In the genomic region with DNA sequence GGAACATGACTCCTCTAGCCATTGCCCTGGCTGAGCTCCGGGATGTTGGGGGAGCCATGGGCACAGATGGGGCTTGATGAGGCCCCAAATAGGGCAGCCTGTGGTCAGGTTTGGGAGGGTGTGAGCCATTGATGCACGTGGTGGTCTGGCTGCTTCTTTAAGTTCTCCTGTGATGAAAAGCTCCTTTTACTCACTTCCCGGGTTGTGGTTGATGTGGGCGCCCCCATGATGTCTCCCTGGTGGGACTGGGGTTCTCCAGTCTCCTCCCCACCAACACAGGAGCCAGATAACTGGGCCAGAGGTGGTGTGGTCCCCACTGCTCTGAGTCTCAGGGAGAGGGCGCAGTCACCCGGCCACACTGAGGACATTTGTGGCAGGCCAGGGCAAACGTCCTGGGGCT, we compare ENCODE assay signal across 1 cellular context.
A peak's percentile ranks its signal among the peaks of the same experiment; 100 is the strongest.
TF ChIP-seq lines count a peak whose summit lies in the region.

No MANE protein-coding gene starts in this region.

TF ChIP-seq in GM12878, 131 proteins besides CTCF, POLR2A, EP300 and RAD21 (continued from another document):
- TF ChIP-seq, protein P1, sequence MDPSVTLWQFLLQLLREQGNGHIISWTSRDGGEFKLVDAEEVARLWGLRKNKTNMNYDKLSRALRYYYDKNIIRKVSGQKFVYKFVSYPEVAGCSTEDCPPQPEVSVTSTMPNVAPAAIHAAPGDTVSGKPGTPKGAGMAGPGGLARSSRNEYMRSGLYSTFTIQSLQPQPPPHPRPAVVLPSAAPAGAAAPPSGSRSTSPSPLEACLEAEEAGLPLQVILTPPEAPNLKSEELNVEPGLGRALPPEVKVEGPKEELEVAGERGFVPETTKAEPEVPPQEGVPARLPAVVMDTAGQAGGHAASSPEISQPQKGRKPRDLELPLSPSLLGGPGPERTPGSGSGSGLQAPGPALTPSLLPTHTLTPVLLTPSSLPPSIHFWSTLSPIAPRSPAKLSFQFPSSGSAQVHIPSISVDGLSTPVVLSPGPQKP (IDR thresholded peaks at IDR 0.05; ENCODE audit: low read depth, low read length) = no peak
- TF ChIP-seq, protein P2, sequence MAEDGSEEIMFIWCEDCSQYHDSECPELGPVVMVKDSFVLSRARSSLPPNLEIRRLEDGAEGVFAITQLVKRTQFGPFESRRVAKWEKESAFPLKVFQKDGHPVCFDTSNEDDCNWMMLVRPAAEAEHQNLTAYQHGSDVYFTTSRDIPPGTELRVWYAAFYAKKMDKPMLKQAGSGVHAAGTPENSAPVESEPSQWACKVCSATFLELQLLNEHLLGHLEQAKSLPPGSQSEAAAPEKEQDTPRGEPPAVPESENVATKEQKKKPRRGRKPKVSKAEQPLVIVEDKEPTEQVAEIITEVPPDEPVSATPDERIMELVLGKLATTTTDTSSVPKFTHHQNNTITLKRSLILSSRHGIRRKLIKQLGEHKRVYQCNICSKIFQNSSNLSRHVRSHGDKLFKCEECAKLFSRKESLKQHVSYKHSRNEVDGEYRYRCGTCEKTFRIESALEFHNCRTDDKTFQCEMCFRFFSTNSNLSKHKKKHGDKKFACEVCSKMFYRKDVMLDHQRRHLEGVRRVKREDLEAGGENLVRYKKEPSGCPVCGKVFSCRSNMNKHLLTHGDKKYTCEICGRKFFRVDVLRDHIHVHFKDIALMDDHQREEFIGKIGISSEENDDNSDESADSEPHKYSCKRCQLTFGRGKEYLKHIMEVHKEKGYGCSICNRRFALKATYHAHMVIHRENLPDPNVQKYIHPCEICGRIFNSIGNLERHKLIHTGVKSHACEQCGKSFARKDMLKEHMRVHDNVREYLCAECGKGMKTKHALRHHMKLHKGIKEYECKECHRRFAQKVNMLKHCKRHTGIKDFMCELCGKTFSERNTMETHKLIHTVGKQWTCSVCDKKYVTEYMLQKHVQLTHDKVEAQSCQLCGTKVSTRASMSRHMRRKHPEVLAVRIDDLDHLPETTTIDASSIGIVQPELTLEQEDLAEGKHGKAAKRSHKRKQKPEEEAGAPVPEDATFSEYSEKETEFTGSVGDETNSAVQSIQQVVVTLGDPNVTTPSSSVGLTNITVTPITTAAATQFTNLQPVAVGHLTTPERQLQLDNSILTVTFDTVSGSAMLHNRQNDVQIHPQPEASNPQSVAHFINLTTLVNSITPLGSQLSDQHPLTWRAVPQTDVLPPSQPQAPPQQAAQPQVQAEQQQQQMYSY (CRISPR knock-in tag; IDR thresholded peaks at IDR 0.05) = no peak
- TF ChIP-seq, protein P3, sequence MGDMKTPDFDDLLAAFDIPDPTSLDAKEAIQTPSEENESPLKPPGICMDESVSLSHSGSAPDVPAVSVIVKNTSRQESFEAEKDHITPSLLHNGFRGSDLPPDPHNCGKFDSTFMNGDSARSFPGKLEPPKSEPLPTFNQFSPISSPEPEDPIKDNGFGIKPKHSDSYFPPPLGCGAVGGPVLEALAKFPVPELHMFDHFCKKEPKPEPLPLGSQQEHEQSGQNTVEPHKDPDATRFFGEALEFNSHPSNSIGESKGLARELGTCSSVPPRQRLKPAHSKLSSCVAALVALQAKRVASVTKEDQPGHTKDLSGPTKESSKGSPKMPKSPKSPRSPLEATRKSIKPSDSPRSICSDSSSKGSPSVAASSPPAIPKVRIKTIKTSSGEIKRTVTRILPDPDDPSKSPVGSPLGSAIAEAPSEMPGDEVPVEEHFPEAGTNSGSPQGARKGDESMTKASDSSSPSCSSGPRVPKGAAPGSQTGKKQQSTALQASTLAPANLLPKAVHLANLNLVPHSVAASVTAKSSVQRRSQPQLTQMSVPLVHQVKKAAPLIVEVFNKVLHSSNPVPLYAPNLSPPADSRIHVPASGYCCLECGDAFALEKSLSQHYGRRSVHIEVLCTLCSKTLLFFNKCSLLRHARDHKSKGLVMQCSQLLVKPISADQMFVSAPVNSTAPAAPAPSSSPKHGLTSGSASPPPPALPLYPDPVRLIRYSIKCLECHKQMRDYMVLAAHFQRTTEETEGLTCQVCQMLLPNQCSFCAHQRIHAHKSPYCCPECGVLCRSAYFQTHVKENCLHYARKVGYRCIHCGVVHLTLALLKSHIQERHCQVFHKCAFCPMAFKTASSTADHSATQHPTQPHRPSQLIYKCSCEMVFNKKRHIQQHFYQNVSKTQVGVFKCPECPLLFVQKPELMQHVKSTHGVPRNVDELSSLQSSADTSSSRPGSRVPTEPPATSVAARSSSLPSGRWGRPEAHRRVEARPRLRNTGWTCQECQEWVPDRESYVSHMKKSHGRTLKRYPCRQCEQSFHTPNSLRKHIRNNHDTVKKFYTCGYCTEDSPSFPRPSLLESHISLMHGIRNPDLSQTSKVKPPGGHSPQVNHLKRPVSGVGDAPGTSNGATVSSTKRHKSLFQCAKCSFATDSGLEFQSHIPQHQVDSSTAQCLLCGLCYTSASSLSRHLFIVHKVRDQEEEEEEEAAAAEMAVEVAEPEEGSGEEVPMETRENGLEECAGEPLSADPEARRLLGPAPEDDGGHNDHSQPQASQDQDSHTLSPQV (IDR thresholded peaks at IDR 0.05) = no peak
- 0 out of 2 replicates have a peak, but pooled peaks have one; percentile 33 for TF ChIP-seq SPI1 (IDR thresholded peaks at IDR 0.05; ENCODE audit: borderline replicate concordance, insufficient read depth, low read depth, low read length)
- 0 out of 2 replicates have a peak, but pooled peaks have one; percentile 19 for TF ChIP-seq IKZF1 (conservative IDR thresholded peaks at IDR 0.05)
- TF ChIP-seq CBFB (IDR thresholded peaks at IDR 0.05; ENCODE audit: low read depth) = 0 out of 2 replicates have a peak, but pooled peaks have one; percentile 29
- no peak for TF ChIP-seq NFYA (IDR thresholded peaks at IDR 0.05; ENCODE audit: borderline replicate concordance, low read depth, low read length)
